In genomic region chr17:2059837-2060658, GRCh38 we compare ENCODE assay signal across 9 cellular contexts. TPM values are rescaled to one million over a fixed set of nuclear protein-coding genes. Genes with fewer than 3 reads are reported as not detected.
A peak's percentile ranks its signal among the peaks of the same experiment; 100 is the strongest.
DNase-seq lines count a peak whose midpoint lies in the region; ATAC-seq and TF ChIP-seq lines count a peak whose summit lies in the region.
"Had no signal": no experiment of that assay in that cellular context is flagged by ENCODE, and none has a peak within 500 bp of the region (broad histone marks: within the 10 kb centered on the region; RNA-seq: fewer than 3 reads in every experiment).

No MANE protein-coding gene starts in this region.

- H3K79me2 ChIP-seq in GM23338 (replicated peaks; ENCODE audit: insufficient read depth): no peaks in the 10 kb centered on the region

- H3K4me1 ChIP-seq in GM23338 (ENCODE audit: insufficient read depth): peaks cover 29% of the 10 kb centered on the region

- H3F3A ChIP-seq in GM23338 (replicated peaks; ENCODE audit: low read depth): 0 out of 2 replicates have a peak, but pooled peaks cover 10% of the 10 kb centered on the region

- H3K27ac Mint-ChIP-seq in GM23338 (no peak overlapping the region), immature natural killer cell (peak overlapping the region in 4 of 6 donors; percentile 9 to 64 (median 47))
- peak overlapping the region; percentile 75 for H3K27ac Mint-ChIP-seq in activated T-helper 2 cell treated with anti-CD3 and anti-CD28 coated beads, Interferon-gamma antibody, Interleukin-2, Interleukin-4, amounts not matched to agents 10 μg/mL and 5 μg/mL and 100 μg/mL, durations not matched to agents 14 hours and 24 hours and 36 hours
- peak overlapping the region; percentile 65 for H3K27ac Mint-ChIP-seq in stimulated activated memory B cell treated with anti-CD40 and anti-IgM and Interleukin-4, amounts not matched to agents 10 μg/mL and 1 μg/mL and 100 μg/mL, for 72 hours

- H2AFZ ChIP-seq in GM23338: no peak overlapping the region

- TF ChIP-seq CTCF in GM23338 (conservative IDR thresholded peaks at IDR 0.05; ENCODE audit: low read depth in 2 of 2): no peak
- TF ChIP-seq CTCF in lower leg skin (IDR thresholded peaks at IDR 0.05): no peak

- no peaks in the 10 kb centered on the region for H3K36me3 ChIP-seq in GM23338 (ENCODE audit: insufficient read depth)

- DNase-seq in GM23338 (ENCODE audit: low spot score) (no peak), immature natural killer cell (no peak), lower leg skin (ENCODE audit: low spot score in 2 of 2) (no peak), AG08396 (ENCODE audit: low spot score) (no peak), glomerular visceral epithelial cell (ENCODE audit: extremely low spot score) (no peak)
- DNase-seq in activated T-helper 2 cell treated with anti-CD3 and anti-CD28 coated beads, Interferon-gamma antibody, Interleukin-2, Interleukin-4, amounts not matched to agents 10 μg/mL and 5 μg/mL and 100 μg/mL, durations not matched to agents 14 hours and 24 hours and 36 hours (ENCODE audit: low spot score): no peak
- DNase-seq: effector memory CD4-positive, alpha-beta T cell; SIG-M5 had no signal

- intact Hi-C loops in activated T-helper 2 cell treated with anti-CD3 and anti-CD28 coated beads, Interferon-gamma antibody, Interleukin-2, Interleukin-4, amounts not matched to agents 10 μg/mL and 5 μg/mL and 100 μg/mL, durations not matched to agents 14 hours and 24 hours and 36 hours (cut with micrococcal nuclease): loop anchor here (5.0 kb wide), 1 partner anchor 207 kb away; no protein-coding TSS in a partner anchor
- intact Hi-C loops in lower leg skin (cut with DNase I; ENCODE audit: low total_unique reads): loop anchor here (5.0 kb wide), 1 partner anchor 182 kb away; no protein-coding TSS in a partner anchor

- H3K27me3 Mint-ChIP-seq in GM23338 (ENCODE audit: insufficient read depth, low read depth, poor library complexity): peaks cover 62% of the 10 kb centered on the region
- H3K27me3 Mint-ChIP-seq in activated T-helper 2 cell treated with anti-CD3 and anti-CD28 coated beads, Interferon-gamma antibody, Interleukin-2, Interleukin-4, amounts not matched to agents 10 μg/mL and 5 μg/mL and 100 μg/mL, durations not matched to agents 14 hours and 24 hours and 36 hours (ENCODE audit: low read depth): no peaks in the 10 kb centered on the region
- peaks cover 12 to 21% (median 16%) of the 10 kb centered on the region in 3 donors for H3K27me3 Mint-ChIP-seq in immature natural killer cell (ENCODE audit: low read depth in 3 of 3)
- peaks cover 11% of the 10 kb centered on the region for H3K27me3 Mint-ChIP-seq in stimulated activated memory B cell treated with anti-CD40 and anti-IgM and Interleukin-4, amounts not matched to agents 10 μg/mL and 1 μg/mL and 100 μg/mL, for 72 hours

- H3K9me3 Mint-ChIP-seq in GM23338 (no peaks in the 10 kb centered on the region), immature natural killer cell (no peaks in the 10 kb centered on the region)
- H3K9me3 Mint-ChIP-seq in activated T-helper 2 cell treated with anti-CD3 and anti-CD28 coated beads, Interferon-gamma antibody, Interleukin-2, Interleukin-4, amounts not matched to agents 10 μg/mL and 5 μg/mL and 100 μg/mL, durations not matched to agents 14 hours and 24 hours and 36 hours: no peaks in the 10 kb centered on the region
- H3K9me3 Mint-ChIP-seq in stimulated activated memory B cell treated with anti-CD40 and anti-IgM and Interleukin-4, amounts not matched to agents 10 μg/mL and 1 μg/mL and 100 μg/mL, for 72 hours: no peaks in the 10 kb centered on the region

- no peaks in the 10 kb centered on the region; the same call in 1 of the 2 replicates for H4K20me1 ChIP-seq in GM23338 (replicated peaks; ENCODE audit: insufficient read depth)

- H3K4me1 Mint-ChIP-seq in GM23338 (peaks cover 41% of the 10 kb centered on the region), immature natural killer cell (peaks cover 38 to 48% of the 10 kb centered on the region in 2 donors)
- peaks cover 36% of the 10 kb centered on the region for H3K4me1 Mint-ChIP-seq in activated T-helper 2 cell treated with anti-CD3 and anti-CD28 coated beads, Interferon-gamma antibody, Interleukin-2, Interleukin-4, amounts not matched to agents 10 μg/mL and 5 μg/mL and 100 μg/mL, durations not matched to agents 14 hours and 24 hours and 36 hours (ENCODE audit: low read depth)
- H3K4me1 Mint-ChIP-seq in stimulated activated memory B cell treated with anti-CD40 and anti-IgM and Interleukin-4, amounts not matched to agents 10 μg/mL and 1 μg/mL and 100 μg/mL, for 72 hours: peaks cover 44% of the 10 kb centered on the region

- H3K36me3 Mint-ChIP-seq in GM23338 (ENCODE audit: low read depth): peaks cover 9% of the 10 kb centered on the region
- H3K36me3 Mint-ChIP-seq in activated T-helper 2 cell treated with anti-CD3 and anti-CD28 coated beads, Interferon-gamma antibody, Interleukin-2, Interleukin-4, amounts not matched to agents 10 μg/mL and 5 μg/mL and 100 μg/mL, durations not matched to agents 14 hours and 24 hours and 36 hours (ENCODE audit: low read depth): peaks cover 56% of the 10 kb centered on the region
- H3K36me3 Mint-ChIP-seq in immature natural killer cell: peaks cover 7 to 18% (median 17%) of the 10 kb centered on the region in 3 donors
- peaks cover 43% of the 10 kb centered on the region for H3K36me3 Mint-ChIP-seq in stimulated activated memory B cell treated with anti-CD40 and anti-IgM and Interleukin-4, amounts not matched to agents 10 μg/mL and 1 μg/mL and 100 μg/mL, for 72 hours

- ATAC-seq in GM23338: no peak
- no peak for ATAC-seq in stimulated activated memory B cell treated with anti-CD40 and anti-IgM and Interleukin-4, amounts not matched to agents 10 μg/mL and 1 μg/mL and 100 μg/mL, for 72 hours

- H3K4me2 ChIP-seq in GM23338: peak overlapping the region; percentile 73

- H3K4me3 ChIP-seq in GM23338 (no peak overlapping the region), lower leg skin (ENCODE audit: low read depth, poor library complexity, severe bottlenecking) (no peak overlapping the region)

- WGBS in lower leg skin, 2 donors: 84 to 85% methylated on average over 18 of the region's 18 CpGs

- H3K9me2 ChIP-seq in GM23338 (ENCODE audit: insufficient read depth): no peaks in the 10 kb centered on the region

- TF ChIP-seq POLR2A in lower leg skin (IDR thresholded peaks at IDR 0.05): no peak

- peaks cover 60% of the 10 kb centered on the region for H3K27me3 ChIP-seq in GM23338 (ENCODE audit: insufficient read depth)

- H3K4me3 Mint-ChIP-seq in GM23338: no peak overlapping the region; the same call in 2 of the 3 replicates
- H3K4me3 Mint-ChIP-seq in activated T-helper 2 cell treated with anti-CD3 and anti-CD28 coated beads, Interferon-gamma antibody, Interleukin-2, Interleukin-4, amounts not matched to agents 10 μg/mL and 5 μg/mL and 100 μg/mL, durations not matched to agents 14 hours and 24 hours and 36 hours (ENCODE audit: low read depth): peak overlapping the region; percentile 73
- peak overlapping the region; percentile 3 to 53 (median 50) for H3K4me3 Mint-ChIP-seq in immature natural killer cell
- H3K4me3 Mint-ChIP-seq in stimulated activated memory B cell treated with anti-CD40 and anti-IgM and Interleukin-4, amounts not matched to agents 10 μg/mL and 1 μg/mL and 100 μg/mL, for 72 hours: peak overlapping the region; percentile 60

- H3K27ac ChIP-seq in GM23338 (ENCODE audit: low read depth): no peak overlapping the region

TF ChIP-seq in GM23338, 12 proteins besides CTCF, POLR2A, EP300 and RAD21 (continues in another document):
- TF ChIP-seq EZH2phosphoT487 (IDR thresholded peaks at IDR 0.05; ENCODE audit: unreplicated experiment) (no peak), ZNF331 (CRISPR knock-in tag; IDR thresholded peaks at IDR 0.05; ENCODE audit: low read depth) (no peak), ZNF114 (CRISPR knock-in tag; IDR thresholded peaks at IDR 0.05) (no peak), NANOG (IDR thresholded peaks at IDR 0.05; ENCODE audit: borderline replicate concordance) (no peak)

RNA-seq across cellular contexts. Expression of gene HIC1, which starts 5.1 kb away (rescaled TPM):
- 0.17 TPM in 1 of 2 replicates, not detected in the other for total RNA-seq in GM23338 (2014; rRNA removed; shearing (Covaris generic))
- polyA plus RNA-seq in GM23338 (2016; fragmentation: Nextera tagmentation; extraction: Ambion mirVana) (0.23 and 0.26 TPM in 2 replicates), immature natural killer cell (1 to 10 TPM in 2 of 3 donors, under 1 TPM in 1; 0.90 to 5.9 (median 1.2) TPM)
- 42.6 and 43.5 TPM in 2 replicates for total RNA-seq in activated T-helper 2 cell treated with anti-CD3 and anti-CD28 coated beads, Interferon-gamma antibody, Interleukin-2, Interleukin-4, amounts not matched to agents 10 μg/mL and 5 μg/mL and 100 μg/mL, durations not matched to agents 14 hours and 24 hours and 36 hours
- 10 to 100 TPM in 1 of 4 donors, 1 to 10 TPM in 3; 2.4 to 14.2 (median 5.3) TPM for total RNA-seq in lower leg skin

RNA-seq across cellular contexts. Expression of gene OVCA2, which starts 18.2 kb away (rescaled TPM):
- 21.3 and 24.8 TPM in 2 replicates for total RNA-seq in GM23338 (2014; rRNA removed; shearing (Covaris generic))
- polyA plus RNA-seq in GM23338 (2016; fragmentation: Nextera tagmentation; extraction: Ambion mirVana) (14.9 and 15.9 TPM in 2 replicates), immature natural killer cell (100 to 1,000 TPM in 2 of 3 donors, 10 to 100 TPM in 1; 90.6 to 107 (median 104) TPM)
- 29.9 and 35.8 TPM in 2 replicates for total RNA-seq in activated T-helper 2 cell treated with anti-CD3 and anti-CD28 coated beads, Interferon-gamma antibody, Interleukin-2, Interleukin-4, amounts not matched to agents 10 μg/mL and 5 μg/mL and 100 μg/mL, durations not matched to agents 14 hours and 24 hours and 36 hours
- total RNA-seq in lower leg skin: 10 to 100 TPM; 34.2 to 51.5 (median 40.3) TPM

RNA-seq across cellular contexts. Expression of gene DPH1, which starts 30.1 kb away (rescaled TPM):
- 22.3 and 28.2 TPM in 2 replicates for total RNA-seq in GM23338 (2014; rRNA removed; shearing (Covaris generic))
- polyA plus RNA-seq in GM23338 (2016; fragmentation: Nextera tagmentation; extraction: Ambion mirVana): 9.0 and 11.8 TPM in 2 replicates
- total RNA-seq in activated T-helper 2 cell treated with anti-CD3 and anti-CD28 coated beads, Interferon-gamma antibody, Interleukin-2, Interleukin-4, amounts not matched to agents 10 μg/mL and 5 μg/mL and 100 μg/mL, durations not matched to agents 14 hours and 24 hours and 36 hours: 43.4 and 47.5 TPM in 2 replicates
- 10 to 100 TPM; 18.6 to 26.4 (median 21.4) TPM for polyA plus RNA-seq in immature natural killer cell
- total RNA-seq in lower leg skin: 10 to 100 TPM; 50.4 to 80.0 (median 61.2) TPM

RNA-seq across cellular contexts. Expression of gene RTN4RL1, which starts 34.9 kb away (rescaled TPM):
- total RNA-seq in GM23338 (2014; rRNA removed; shearing (Covaris generic)): 0.17 TPM in 1 of 2 replicates, not detected in the other
- not detected in 2 replicates for polyA plus RNA-seq in GM23338 (2016; fragmentation: Nextera tagmentation; extraction: Ambion mirVana)
- 0.25 and 0.51 TPM in 2 replicates for total RNA-seq in activated T-helper 2 cell treated with anti-CD3 and anti-CD28 coated beads, Interferon-gamma antibody, Interleukin-2, Interleukin-4, amounts not matched to agents 10 μg/mL and 5 μg/mL and 100 μg/mL, durations not matched to agents 14 hours and 24 hours and 36 hours
- under 1 TPM in 1 of 3 donors, not detected in 2; 0.37 TPM for polyA plus RNA-seq in immature natural killer cell
- total RNA-seq in lower leg skin: 10 to 100 TPM; 19.1 to 31.5 (median 27.6) TPM
